Comparison of ENCODE assay signal across 15 cellular contexts in genomic region chr11:114247070-114247789, GRCh38. TPM values are rescaled to one million over a fixed set of nuclear protein-coding genes. Genes with fewer than 3 reads are reported as not detected.
DNase-seq lines count a peak whose midpoint lies in the region; ATAC-seq and TF ChIP-seq lines count a peak whose summit lies in the region.
"Had no signal": no experiment of that assay in that cellular context is flagged by ENCODE, and none has a peak within 500 bp of the region (broad histone marks: within the 10 kb centered on the region; RNA-seq: fewer than 3 reads in every experiment).

No MANE protein-coding gene starts in this region.

- TF ChIP-seq CTCF in HEK293 (tag by site-specific recombination; IDR thresholded peaks at IDR 0.05): no peak
- no peak for TF ChIP-seq CTCF in ascending aorta (IDR thresholded peaks at IDR 0.05)
- no peak for TF ChIP-seq CTCF in natural killer cell (IDR thresholded peaks at IDR 0.05)

- POLR2A ChIA-PET in HEK293 (lab: Yijun Ruan, JAX): interaction anchor here (0.6 kb wide), 1 partner anchor 176 kb away, joined by 3 read pairs; no protein-coding TSS in a partner anchor

- H3K9me3 ChIP-seq in HEK293 (ENCODE audit: control insufficient read depth, insufficient read depth, low read depth, low read length) (no peaks in the 10 kb centered on the region), ascending aorta (no peaks in the 10 kb centered on the region), skeletal muscle tissue (ENCODE audit: control insufficient read depth in 3 of 3, low read length in 3 of 3) (no peaks in the 10 kb centered on the region)
- H3K9me3 ChIP-seq: BLaER1 treated with 17β-estradiol and CSF1 and Interleukin-3, amounts not matched to agents 10 nM and 100 nM had no signal

- CTCF ChIA-PET in HEK293 (lab: Yijun Ruan, JAX): interaction anchor here (1.1 to 5.1 kb wide), 2 partner anchors 14 to 254 kb away, joined by 7 to 35 read pairs; no protein-coding TSS in a partner anchor

- H3K4me1 ChIP-seq in HEK293 (ENCODE audit: control insufficient read depth, insufficient read depth, low read length): no peaks in the 10 kb centered on the region
- peaks cover 7 to 28% of the 10 kb centered on the region in 2 donors for H3K4me1 ChIP-seq in ascending aorta
- H3K4me1 ChIP-seq in skeletal muscle tissue (ENCODE audit: control insufficient read depth in 3 of 3, insufficient read depth in 3 of 3, low read length in 3 of 3): peaks cover 20 to 51% (median 36%) of the 10 kb centered on the region in 3 donors

- ATAC-seq in natural killer cell: peak; percentile 35 to 69 (median 58)
- no peak for ATAC-seq in HG03432 (IDR thresholded peaks at IDR 0.05; ENCODE audit: unreplicated experiment)

- in situ Hi-C loops in G401 (cut with HindIII; ENCODE audit: low sequenced_read_pairs): no loop called here

- peak overlapping the region in 1 of 3 donors; percentile 26 for H3K9ac ChIP-seq in skeletal muscle tissue (ENCODE audit: low read depth in 1 of 3, low read length in 3 of 3)
- H3K9ac ChIP-seq: BLaER1 treated with 17β-estradiol and CSF1 and Interleukin-3, amounts not matched to agents 10 nM and 100 nM had no signal

- H3K9me3 Mint-ChIP-seq in natural killer cell: no peaks in the 10 kb centered on the region

- H3K4me3 Mint-ChIP-seq in natural killer cell: no peak overlapping the region
- H3K4me3 Mint-ChIP-seq: IgD-negative memory B cell had no signal

- H3K27me3 ChIP-seq in ascending aorta (no peaks in the 10 kb centered on the region), skeletal muscle tissue (ENCODE audit: control insufficient read depth in 3 of 3, insufficient read depth in 3 of 3, low read length in 3 of 3) (no peaks in the 10 kb centered on the region)
- H3K27me3 ChIP-seq: BLaER1 treated with 17β-estradiol and CSF1 and Interleukin-3, amounts not matched to agents 10 nM and 100 nM had no signal

- intact Hi-C loops in ascending aorta (cut with DNase I): loop anchor here (5.0 kb wide), 1 partner anchor 45 kb away; no protein-coding TSS in a partner anchor
- intact Hi-C loops in natural killer cell (cut with micrococcal nuclease): no loop called here

- H3K27ac Mint-ChIP-seq in natural killer cell: peak overlapping the region; percentile 79 to 86
- H3K27ac Mint-ChIP-seq: CD4-positive, CD25-positive, alpha-beta regulatory T cell; IgD-negative memory B cell had no signal

- H3K4me3 ChIP-seq in HEK293 (ENCODE audit: low read depth, low read length) (no peak overlapping the region), ascending aorta (no peak overlapping the region), skeletal muscle tissue (ENCODE audit: low read length in 3 of 3) (no peak overlapping the region)
- H3K4me3 ChIP-seq: BLaER1 treated with 17β-estradiol and CSF1 and Interleukin-3, amounts not matched to agents 10 nM and 100 nM had no signal

- peaks cover 0 to 4% of the 10 kb centered on the region in 2 experiments; a peak in 1 of 3 replicates for H3K36me3 ChIP-seq in HEK293 (ENCODE audit: control insufficient read depth in 2 of 2, insufficient read depth in 1 of 2, low read length in 2 of 2)
- peaks cover 94 to 96% of the 10 kb centered on the region in 2 donors for H3K36me3 ChIP-seq in ascending aorta
- peaks cover 59 to 71% (median 66%) of the 10 kb centered on the region in 3 donors for H3K36me3 ChIP-seq in skeletal muscle tissue (ENCODE audit: control insufficient read depth in 3 of 3, insufficient read depth in 3 of 3, low read length in 3 of 3)
- H3K36me3 ChIP-seq: BLaER1 treated with 17β-estradiol and CSF1 and Interleukin-3, amounts not matched to agents 10 nM and 100 nM had no signal

- peaks cover 34 to 56% of the 10 kb centered on the region in 2 donors for H3K4me1 Mint-ChIP-seq in natural killer cell

- no peaks in the 10 kb centered on the region for H3K27me3 Mint-ChIP-seq in natural killer cell (ENCODE audit: low read depth in 2 of 2)

- no peak for DNase-seq in ascending aorta (ENCODE audit: low spot score in 2 of 2)
- no peak for DNase-seq in natural killer cell
- DNase-seq in midbrain (lab: John Stamatoyannopoulos, UW): no peak
- DNase-seq in G401 (ENCODE audit: low spot score): no peak
- DNase-seq in NCI-H1930 (lab: John Stamatoyannopoulos, UW): no peak
- DNase-seq: ACHN; Calu3; CD4-positive, CD25-positive, alpha-beta regulatory T cell; DMS 273 treated with DMSO at 0.1 percent for 48 hours; HCEC 1CT had no signal

- H3K27ac ChIP-seq in HEK293 (ENCODE audit: extremely low read depth, low read depth, low read length) (no peak overlapping the region), ascending aorta (peak overlapping the region; percentile 3 to 43), skeletal muscle tissue (ENCODE audit: low read depth, low read length) (peak overlapping the region; percentile 14)
- H3K27ac ChIP-seq: BLaER1 treated with 17β-estradiol and CSF1 and Interleukin-3, amounts not matched to agents 10 nM and 100 nM had no signal

- peaks cover 7% of the 10 kb centered on the region for H3K36me3 Mint-ChIP-seq in natural killer cell
- H3K36me3 Mint-ChIP-seq: IgD-negative memory B cell had no signal

TF ChIP-seq in HEK293, 187 proteins besides CTCF, POLR2A, EP300 and RAD21:
- TF ChIP-seq ZSCAN5A (tag by site-specific recombination; IDR thresholded peaks at IDR 0.05) (no peak), ZBTB17 (tag by site-specific recombination; IDR thresholded peaks at IDR 0.05) (0 out of 2 replicates have a peak, but pooled peaks have one; percentile 31), ZNF660 (tag by site-specific recombination; IDR thresholded peaks at IDR 0.05) (no peak)

RNA-seq across cellular contexts. Expression of gene NNMT, which starts 49.0 kb away (rescaled TPM):
- 1,040 TPM for total RNA-seq in ascending aorta
- total RNA-seq in natural killer cell: 1 to 10 TPM; 1.8 to 2.4 (median 2.0) TPM
- total RNA-seq in skeletal muscle tissue: 87.2 TPM
- total RNA-seq in G401 (2014; rRNA removed; shearing (Covaris generic)): not detected in 2 replicates
- total RNA-seq: CD4-positive, CD25-positive, alpha-beta regulatory T cell had no signal

Comparison
In these comparisons a context has a peak if more than half of its experiments do, and no peak if none do; other contexts are left out.
1. RNA of gene NNMT, which starts 49.0 kb away (total RNA-seq): 1,040 TPM in ascending aorta (single experiment) and 87.2 TPM in skeletal muscle tissue (single experiment); 1.8 to 2.4 TPM in natural killer cell and not detected in G401; every median in the first group is over 10 times any median in the second.